In genomic region chr7:141558544-141559183, GRCh38 we compare ENCODE assay signal across 9 cellular contexts. TPM values are rescaled to one million over a fixed set of nuclear protein-coding genes. Genes with fewer than 3 reads are reported as not detected.
A peak's percentile ranks its signal among the peaks of the same experiment; 100 is the strongest.
DNase-seq lines count a peak whose midpoint lies in the region; ATAC-seq and TF ChIP-seq lines count a peak whose summit lies in the region.
"Had no signal": no experiment of that assay in that cellular context is flagged by ENCODE, and none has a peak within 500 bp of the region (broad histone marks: within the 10 kb centered on the region; RNA-seq: fewer than 3 reads in every experiment).

No MANE protein-coding gene starts in this region.

- DNase-seq in activated T-cell treated with anti-CD3 and anti-CD28 coated beads, Interleukin-2, amount 50 U/mL, for 72 hours = peak; percentile 32 to 34
- no peak for DNase-seq in activated T-cell treated with anti-CD3 and anti-CD28 coated beads for 4 hours
- peak; percentile 12 to 20 for DNase-seq in NCI-H446 (lab: John Stamatoyannopoulos, UW)
- DNase-seq in fibroblast of villous mesenchyme (ENCODE audit: low read depth) = peak; percentile 86
- no peak for DNase-seq in NCI-H1048 (lab: John Stamatoyannopoulos, UW)
- DNase-seq in stimulated activated naive CD4-positive, alpha-beta T cell (lab: John Stamatoyannopoulos, UW) = no peak
- DNase-seq in endothelial cell (ENCODE audit: low spot score) = no peak
- DNase-seq: naive B cell had no signal

- peaks cover 8% of the 10 kb centered on the region in 2 donors for H3K9me3 Mint-ChIP-seq in activated T-cell treated with anti-CD3 and anti-CD28 coated beads, Interleukin-2, amount 50 U/mL, for 72 hours
- no peaks in the 10 kb centered on the region for H3K9me3 Mint-ChIP-seq in endothelial cell (ENCODE audit: unreplicated experiment)

- ATAC-seq in activated T-cell treated with anti-CD3 and anti-CD28 coated beads, Interleukin-2, amount 50 U/mL, for 72 hours (replicated peaks in 1 of 2) = peak; percentile 90 to 93
- ATAC-seq in HG02981 (IDR thresholded peaks at IDR 0.05; ENCODE audit: unreplicated experiment) = peak; percentile 85

- peaks cover 75% of the 10 kb centered on the region for H3K4me1 Mint-ChIP-seq in activated T-cell treated with anti-CD3 and anti-CD28 coated beads, Interleukin-2, amount 50 U/mL, for 72 hours (ENCODE audit: low read depth)
- peaks cover 5% of the 10 kb centered on the region for H3K4me1 Mint-ChIP-seq in endothelial cell (ENCODE audit: unreplicated experiment)

- H3K4me3 Mint-ChIP-seq in activated T-cell treated with anti-CD3 and anti-CD28 coated beads, Interleukin-2, amount 50 U/mL, for 72 hours = peak overlapping the region; percentile 46 to 84
- no peak overlapping the region for H3K4me3 Mint-ChIP-seq in endothelial cell (ENCODE audit: unreplicated experiment)
- H3K4me3 Mint-ChIP-seq: naive B cell had no signal

- H3K27ac Mint-ChIP-seq in activated T-cell treated with anti-CD3 and anti-CD28 coated beads, Interleukin-2, amount 50 U/mL, for 72 hours = peak overlapping the region; percentile 94
- no peak overlapping the region for H3K27ac Mint-ChIP-seq in endothelial cell (ENCODE audit: unreplicated experiment)

- H3K27me3 Mint-ChIP-seq in activated T-cell treated with anti-CD3 and anti-CD28 coated beads, Interleukin-2, amount 50 U/mL, for 72 hours (ENCODE audit: low read depth) = no peaks in the 10 kb centered on the region
- H3K27me3 Mint-ChIP-seq in endothelial cell (ENCODE audit: unreplicated experiment) = peaks cover 2% of the 10 kb centered on the region
- H3K27me3 Mint-ChIP-seq: naive B cell had no signal

- H3K4me3 ChIP-seq in fibroblast of villous mesenchyme (ENCODE audit: low read depth, low read length) = no peak overlapping the region

- TF ChIP-seq CTCF in fibroblast of villous mesenchyme (IDR thresholded peaks at IDR 0.05; ENCODE audit: insufficient read depth, low read depth, low read length) = no peak
- no peak for TF ChIP-seq CTCF in endothelial cell (IDR thresholded peaks at IDR 0.05; ENCODE audit: unreplicated experiment)

- H3K36me3 Mint-ChIP-seq in activated T-cell treated with anti-CD3 and anti-CD28 coated beads, Interleukin-2, amount 50 U/mL, for 72 hours (ENCODE audit: insufficient read depth in 2 of 2) = peaks cover 24 to 55% of the 10 kb centered on the region in 2 donors
- peaks cover 35% of the 10 kb centered on the region for H3K36me3 Mint-ChIP-seq in endothelial cell (ENCODE audit: low read depth, unreplicated experiment)

RNA-seq across cellular contexts. Expression of gene AGK, which starts 7.5 kb away (rescaled TPM):
- 10 to 100 TPM; 34.8 to 48.5 TPM for total RNA-seq in activated T-cell treated with anti-CD3 and anti-CD28 coated beads, Interleukin-2, amount 50 U/mL, for 72 hours
- total RNA-seq in fibroblast of villous mesenchyme = 30.0 and 43.2 TPM in 2 replicates
- total RNA-seq in endothelial cell (ENCODE audit: unreplicated experiment) = 32.0 TPM

Comparison
In these comparisons a context has a peak if more than half of its experiments do, and no peak if none do; other contexts are left out.
1. DNase-seq: peak in activated T-cell treated with anti-CD3 and anti-CD28 coated beads, Interleukin-2, amount 50 U/mL, for 72 hours (2 of 2), NCI-H446 (2 of 2) and fibroblast of villous mesenchyme (single experiment); none in activated T-cell treated with anti-CD3 and anti-CD28 coated beads for 4 hours (single experiment), NCI-H1048 (single experiment), stimulated activated naive CD4-positive, alpha-beta T cell (0 of 6) and endothelial cell (single experiment).